17 cellular contexts compared by ENCODE assay signal in genomic region chr6:13913226-13914001, GRCh38. TPM values are rescaled to one million over a fixed set of nuclear protein-coding genes. Genes with fewer than 3 reads are reported as not detected.
DNase-seq lines count a peak whose midpoint lies in the region; ATAC-seq, FAIRE-seq and TF ChIP-seq lines count a peak whose summit lies in the region.
"Had no signal": no experiment of that assay in that cellular context is flagged by ENCODE, and none has a peak within 500 bp of the region (broad histone marks: within the 10 kb centered on the region; RNA-seq: fewer than 3 reads in every experiment).

No MANE protein-coding gene starts in this region.

- H3K9me3 ChIP-seq in K562 (replicated peaks; ENCODE audit: control insufficient read depth, insufficient read depth, low read depth, low read length) (no peaks in the 10 kb centered on the region), esophagus muscularis mucosa (no peaks in the 10 kb centered on the region)
- H3K9me3 ChIP-seq: BLaER1 treated with 17β-estradiol and CSF1 and Interleukin-3, amounts not matched to agents 10 nM and 100 nM had no signal

- no peaks in the 10 kb centered on the region for H3K36me3 ChIP-seq in K562 (ENCODE audit: control insufficient read depth, insufficient read depth, low read length)
- no peaks in the 10 kb centered on the region for H3K36me3 ChIP-seq in esophagus muscularis mucosa
- H3K36me3 ChIP-seq: BLaER1 treated with 17β-estradiol and CSF1 and Interleukin-3, amounts not matched to agents 10 nM and 100 nM had no signal

- H3K4me3 ChIP-seq in K562 (no peak overlapping the region), esophagus muscularis mucosa (no peak overlapping the region)
- H3K4me3 ChIP-seq: BLaER1 treated with 17β-estradiol and CSF1 and Interleukin-3, amounts not matched to agents 10 nM and 100 nM; GM12878 had no signal

- 36% methylated on average over 8 of the region's 8 CpGs for WGBS in K562 (ENCODE audit: insufficient coverage, low coverage, missing lambda C conversion rate)
- 84% methylated on average over 8 of the region's 8 CpGs for WGBS in esophagus muscularis mucosa

- peak overlapping the region; percentile 5; the same call in 1 of the 2 replicates for H2AFZ ChIP-seq in K562 (ENCODE audit: low read depth, low read length)

- TF ChIP-seq POLR2A in K562 (conservative IDR thresholded peaks at IDR 0.05) (no peak), esophagus muscularis mucosa (IDR thresholded peaks at IDR 0.05; ENCODE audit: low read depth) (no peak)

- no peak overlapping the region for H3K9ac ChIP-seq in K562 (ENCODE audit: insufficient read depth in 1 of 2, low read depth in 2 of 2, low read length in 2 of 2)
- H3K9ac ChIP-seq: BLaER1 treated with 17β-estradiol and CSF1 and Interleukin-3, amounts not matched to agents 10 nM and 100 nM had no signal

- H3K9me1 ChIP-seq in K562 (ENCODE audit: control insufficient read depth, insufficient read depth, low read length): no peaks in the 10 kb centered on the region

- TF ChIP-seq EP300 in K562 (IDR thresholded peaks at IDR 0.05; ENCODE audit: low read length) (no peak), esophagus muscularis mucosa (IDR thresholded peaks at IDR 0.05) (no peak)

- POLR2A ChIA-PET in K562 (lab: Yijun Ruan, JAX): interaction anchor here (0.7 to 3.8 kb wide), 6 partner anchors 10 to 164 kb away, joined by 3 to 34 read pairs (median 3); partner anchors contain the start of gene RNF182

- H3K27me3 ChIP-seq in K562 (ENCODE audit: control insufficient read depth in 2 of 2, insufficient read depth in 2 of 2, low read length in 2 of 2): no peaks in the 10 kb centered on the region
- peaks cover 0 to 9% (median 0%) of the 10 kb centered on the region in 4 donors for H3K27me3 ChIP-seq in esophagus muscularis mucosa
- H3K27me3 ChIP-seq: BLaER1 treated with 17β-estradiol and CSF1 and Interleukin-3, amounts not matched to agents 10 nM and 100 nM had no signal

- in situ Hi-C loops in K562 (cut with MboI): loop anchor here (5.0 kb wide), 1 partner anchor 149 kb away; no protein-coding TSS in a partner anchor

- H4K20me1 ChIP-seq in K562 (replicated peaks; ENCODE audit: control insufficient read depth, insufficient read depth, low read length): no peaks in the 10 kb centered on the region
- H4K20me1 ChIP-seq: BLaER1 treated with 17β-estradiol and CSF1 and Interleukin-3, amounts not matched to agents 10 nM and 100 nM had no signal

- no TSS peak for BruUV-seq in K562 (replicated peaks; lab: Mats Ljungman, UMichigan)

- no peak for FAIRE-seq in K562 (lab: Jason Lieb, UNC)
- FAIRE-seq: GM18507 had no signal

- TF ChIP-seq CTCF in K562 (IDR thresholded peaks at IDR 0.05 in 2 of 3, conservative IDR thresholded peaks at IDR 0.05 in 1 of 3; ENCODE audit: insufficient read depth in 2 of 3, low read depth in 1 of 3, low read length in 3 of 3) (no peak), esophagus muscularis mucosa (IDR thresholded peaks at IDR 0.05) (no peak)

- DNase-seq in NCI-H1105 treated with DMSO at 0.1 percent for 48 hours (lab: John Stamatoyannopoulos, UW) (peak; percentile 39), NCI-H1105 (lab: John Stamatoyannopoulos, UW) (no peak), NCI-H446 treated with DMSO at 0.1 percent for 48 hours (lab: John Stamatoyannopoulos, UW) (peak; percentile 78), K562 (ENCODE audit: extremely low read depth in 1 of 4, low spot score in 3 of 4) (no peak), retina (peak; percentile 34), esophagus muscularis mucosa (ENCODE audit: extremely low spot score) (no peak), NCI-H1417 treated with DMSO at 0.1 percent for 48 hours (lab: John Stamatoyannopoulos, UW) (no peak)
- DNase-seq: NCI-H1048, NCI-H187 treated with DMSO at 0.1 percent for 48 hours, NCI-H2171 treated with DMSO at 0.1 percent for 48 hours had no signal

- H3K4me2 ChIP-seq in K562 (ENCODE audit: insufficient read depth, low read length): peak overlapping the region; percentile 23; the same call in 1 of the 2 replicates
- H3K4me2 ChIP-seq: BLaER1 treated with 17β-estradiol and CSF1 and Interleukin-3, amounts not matched to agents 10 nM and 100 nM had no signal

- intact Hi-C loops in K562 (cut with micrococcal nuclease): loop anchor here (1.0 kb wide), 1 partner anchor 133 kb away; no protein-coding TSS in a partner anchor
- intact Hi-C loops in esophagus muscularis mucosa (cut with DNase I): no loop called here

- H3K27ac ChIP-seq in K562 (ENCODE audit: extremely low read depth, low read depth, low read length) (no peak overlapping the region), esophagus muscularis mucosa (replicated peaks in 1 of 4) (no peak overlapping the region)
- H3K27ac ChIP-seq: 22Rv1; BLaER1 treated with 17β-estradiol and CSF1 and Interleukin-3, amounts not matched to agents 10 nM and 100 nM had no signal

- CTCF ChIA-PET in K562 (lab: Yijun Ruan, JAX; ENCODE audit: low intra/inter-chr PET ratio): no interaction called here

- peaks cover 21 to 55% of the 10 kb centered on the region in 2 experiments for H3K4me1 ChIP-seq in K562 (replicated peaks in 1 of 2; ENCODE audit: control insufficient read depth in 2 of 2, insufficient read depth in 2 of 2, low read length in 2 of 2)
- no peaks in the 10 kb centered on the region for H3K4me1 ChIP-seq in esophagus muscularis mucosa

- TF ChIP-seq RAD21 in K562 (CRISPR knock-in tag; conservative IDR thresholded peaks at IDR 0.05 in 1 of 2, IDR thresholded peaks at IDR 0.05 in 1 of 2): no peak

- ATAC-seq in K562: no peak
- no peak for ATAC-seq in HG03342 (IDR thresholded peaks at IDR 0.05; ENCODE audit: unreplicated experiment)
- ATAC-seq: GM12878, Right ventricle myocardium inferior had no signal

- H3K79me2 ChIP-seq in K562 (ENCODE audit: control insufficient read depth, insufficient read depth, low read length): no peaks in the 10 kb centered on the region

TF ChIP-seq in K562, 482 proteins besides CTCF, POLR2A, EP300 and RAD21 (continues in another document):
- 0 out of 2 replicates have a peak, but pooled peaks have one; percentile 11 for TF ChIP-seq GATAD2B (IDR thresholded peaks at IDR 0.05; ENCODE audit: borderline replicate concordance)
- peak; percentile 11; the same call in 1 of the 2 replicates for TF ChIP-seq ZNF589 (CRISPR knock-in tag; IDR thresholded peaks at IDR 0.05; ENCODE audit: low read depth)
- TF ChIP-seq RAD51 (IDR thresholded peaks at IDR 0.05; ENCODE audit: borderline replicate concordance, low read depth): peak; percentile 33; the same call in 1 of the 2 replicates
- peak; percentile 76 for TF ChIP-seq ZNF384 (IDR thresholded peaks at IDR 0.05; ENCODE audit: low read depth, low read length)
- TF ChIP-seq LCOR (CRISPR knock-in tag; IDR thresholded peaks at IDR 0.05): 0 out of 2 replicates have a peak, but pooled peaks have one; percentile 3
- no peak for TF ChIP-seq MLLT1 (IDR thresholded peaks at IDR 0.05)
- no peak for TF ChIP-seq BDP1 (IDR thresholded peaks at IDR 0.05; ENCODE audit: insufficient read depth, insufficient read length)
- no peak for TF ChIP-seq ATF7 (IDR thresholded peaks at IDR 0.05)
- no peak for TF ChIP-seq BRD4 (IDR thresholded peaks at IDR 0.05)
- TF ChIP-seq ZBTB43 (CRISPR knock-in tag; IDR thresholded peaks at IDR 0.05): no peak
- no peak for TF ChIP-seq GTF2A2 (tag; IDR thresholded peaks at IDR 0.05)

RNA-seq across cellular contexts. Expression of gene RNF182, which starts 11.3 kb away (rescaled TPM):
- 15.1 and 19.5 TPM in 2 replicates for total RNA-seq in K562 (2011; cell fraction: chromatin; rRNA removed; ENCODE audit: low replicate concordance)
- total RNA-seq in K562 (2011; cell fraction: nucleolus; rRNA removed): 6.7 and 7.6 TPM in 2 replicates
- total RNA-seq in K562 (2011; cell fraction: nucleoplasm; rRNA removed): 11.6 and 19.6 TPM in 2 replicates
- 13.4 and 15.2 TPM in 2 replicates for total RNA-seq in K562 (2014; rRNA removed)
- total RNA-seq in K562 (2014; rRNA removed; fragmentation: Illumina TruSeq; extraction: Trizol): 21.3 and 25.3 TPM in 2 replicates
- 13.6 and 15.6 TPM in 2 replicates for total RNA-seq in K562 (2015; rRNA removed; fragmentation: Illumina TruSeq; extraction: Trizol)
- 21.3 and 22.8 TPM in 2 replicates for total RNA-seq in K562 (2021)
- polyA plus RNA-seq in K562 (2011; rRNA removed): 19.7 and 25.2 TPM in 2 replicates
- 17.0 TPM in 2 replicates for polyA plus RNA-seq in K562 (2011; cell fraction: cytosol; rRNA removed)
- 22.7 and 25.9 TPM in 2 replicates for polyA plus RNA-seq in K562 (2011; cell fraction: nucleus; rRNA removed)
- 7.3 and 14.1 TPM in 2 replicates for polyA plus RNA-seq in K562 (2012)
- 21.9 and 22.0 TPM in 2 replicates for polyA plus RNA-seq in K562 (2014; fragmentation: Illumina TruSeq; extraction: Trizol)
- polyA plus RNA-seq in K562 (2014; fragmentation: Nextera tagmentation; extraction: Ambion mirVana): 10 to 100 TPM; 15.7 to 17.5 TPM
- 12.0 and 12.8 TPM in 2 replicates for polyA plus RNA-seq in K562 (2014; rRNA removed)
- 26.5 and 26.7 TPM in 2 replicates for polyA minus RNA-seq in K562 (2011; rRNA and poly(A)+ RNA removed)
- polyA minus RNA-seq in K562 (2011; cell fraction: cytosol; rRNA and poly(A)+ RNA removed): 17.8 and 18.7 TPM in 2 replicates
- 9.0 and 13.9 TPM in 2 replicates for polyA minus RNA-seq in K562 (2011; cell fraction: nucleus; rRNA and poly(A)+ RNA removed)
- under 1 TPM in 3 of 4 donors, not detected in 1; 0.40 to 0.50 (median 0.45) TPM for total RNA-seq in esophagus muscularis mucosa
- total RNA-seq: GM12878, Right ventricle myocardium inferior had no signal
- polyA plus RNA-seq: GM12878, IgD-negative memory B cell had no signal

Comparison
In these comparisons a context has a peak if more than half of its experiments do, and no peak if none do; other contexts are left out.
1. DNase-seq: peak in NCI-H1105 treated with DMSO at 0.1 percent for 48 hours (single experiment), NCI-H446 treated with DMSO at 0.1 percent for 48 hours (single experiment) and retina (single experiment); none in NCI-H1105 (single experiment), K562 (0 of 4), esophagus muscularis mucosa (single experiment) and NCI-H1417 treated with DMSO at 0.1 percent for 48 hours (single experiment).
2. RNA of gene RNF182, which starts 11.3 kb away (total RNA-seq): 6.7 to 25.3 TPM in K562; 0.40 to 0.50 TPM in esophagus muscularis mucosa; every median in the first group is over 4 times any median in the second.